In genomic region chr2:65481961-65482360, GRCh38 we compare ENCODE assay signal across 24 cellular contexts.
"Had no signal": no experiment of that assay in that cellular context is flagged by ENCODE, and none has a peak within 500 bp of the region (broad histone marks: within the 10 kb centered on the region; RNA-seq: fewer than 3 reads in every experiment).

No MANE protein-coding gene starts in this region.

- H3K27ac ChIP-seq: RWPE1 had no signal

- H3K9ac ChIP-seq: SK-N-SH had no signal

- H3K9me3 ChIP-seq: SK-N-SH had no signal

- ATAC-seq: Panc1, PC-3, T-cell had no signal

- DNase-seq: Karpas-422, KG1, MM.1S, NCI-H1092, NCI-H1105 treated with DMSO at 0.1 percent for 48 hours, NCI-H1417 treated with DMSO at 0.1 percent for 48 hours, NCI-H146, NCI-H1694 treated with DMSO at 0.1 percent for 48 hours, NCI-H1930, NCI-H2081 treated with DMSO at 0.1 percent for 48 hours, NCI-H2171, NCI-H226, NCI-H446, NCI-H510A, NCI-H524 treated with DMSO at 0.1 percent for 48 hours, NCI-H69, NCI-H774, PC-3, SHP77, SK-N-SH, SW 1271, T-cell had no signal

- H3K4me2 ChIP-seq: SK-N-SH had no signal
